ENCODE assay signal across 10 cellular contexts in genomic region chr3:183252108-183252782, GRCh38. TPM values are rescaled to one million over a fixed set of nuclear protein-coding genes. Genes with fewer than 3 reads are reported as not detected.
DNase-seq lines count a peak whose midpoint lies in the region; ATAC-seq lines count a peak whose summit lies in the region.
"Had no signal": no experiment of that assay in that cellular context is flagged by ENCODE, and none has a peak within 500 bp of the region (broad histone marks: within the 10 kb centered on the region; RNA-seq: fewer than 3 reads in every experiment).

No MANE protein-coding gene starts in this region.

- ATAC-seq in activated naive CD8-positive, alpha-beta T cell treated with anti-CD3 and anti-CD28 coated beads, Interleukin-2, amount 10 ng/mL, durations not matched to agents 7 days and 5 days (ENCODE audit: low read depth) = no peak
- ATAC-seq in stimulated activated naive CD8-positive, alpha-beta T cell treated with anti-CD3 and anti-CD28 coated beads, Interleukin-15, amount 100 ng/mL, for 72 hours = no peak
- ATAC-seq in GM18870 (IDR thresholded peaks at IDR 0.05; ENCODE audit: unreplicated experiment) (no peak), GM21447 (IDR thresholded peaks at IDR 0.05; ENCODE audit: unreplicated experiment) (no peak)

- peak overlapping the region; percentile 59 for H3K4me3 Mint-ChIP-seq in activated CD4-positive, alpha-beta T cell treated with anti-CD3 and anti-CD28 coated beads, Interleukin-2, amount 10 ng/mL, durations not matched to agents 24 days and 14 days
- peak overlapping the region; percentile 63 for H3K4me3 Mint-ChIP-seq in activated naive CD8-positive, alpha-beta T cell treated with anti-CD3 and anti-CD28 coated beads, Interleukin-2, amount 10 ng/mL, durations not matched to agents 7 days and 5 days
- peak overlapping the region; percentile 58 to 70 for H3K4me3 Mint-ChIP-seq in stimulated activated naive CD8-positive, alpha-beta T cell treated with anti-CD3 and anti-CD28 coated beads, Interleukin-15, amount 100 ng/mL, for 72 hours

- H3K27ac ChIP-seq in iPS-20b (ENCODE audit: low read length) = no peak overlapping the region

- H3K36me3 Mint-ChIP-seq in activated CD4-positive, alpha-beta T cell treated with anti-CD3 and anti-CD28 coated beads, Interleukin-2, amount 10 ng/mL, durations not matched to agents 24 days and 14 days (ENCODE audit: low read depth) = peaks cover 2% of the 10 kb centered on the region
- no peaks in the 10 kb centered on the region for H3K36me3 Mint-ChIP-seq in activated naive CD8-positive, alpha-beta T cell treated with anti-CD3 and anti-CD28 coated beads, Interleukin-2, amount 10 ng/mL, durations not matched to agents 7 days and 5 days

- POLR2A ChIA-PET in activated naive CD8-positive, alpha-beta T cell treated with anti-CD3 and anti-CD28 coated beads, Interleukin-2, amount 10 ng/mL, durations not matched to agents 7 days and 5 days (lab: Charles Lee) = interaction anchor here (1.0 kb wide), 1 partner anchor 64 kb away, joined by 3 read pairs; no protein-coding TSS in a partner anchor

- peaks cover 43% of the 10 kb centered on the region for H3K27me3 ChIP-seq in iPS-20b (ENCODE audit: insufficient read depth, low read length)
- H3K27me3 ChIP-seq: ovary had no signal

- H3K27ac Mint-ChIP-seq in activated CD4-positive, alpha-beta T cell treated with anti-CD3 and anti-CD28 coated beads, Interleukin-2, amount 10 ng/mL, durations not matched to agents 24 days and 14 days = no peak overlapping the region
- no peak overlapping the region for H3K27ac Mint-ChIP-seq in activated naive CD8-positive, alpha-beta T cell treated with anti-CD3 and anti-CD28 coated beads, Interleukin-2, amount 10 ng/mL, durations not matched to agents 7 days and 5 days
- H3K27ac Mint-ChIP-seq in stimulated activated naive CD8-positive, alpha-beta T cell treated with anti-CD3 and anti-CD28 coated beads, Interleukin-15, amount 100 ng/mL, for 72 hours = no peak overlapping the region
- H3K27ac Mint-ChIP-seq: activated CD8-positive, alpha-beta memory T cell treated with anti-CD3 and anti-CD28 coated beads, Interleukin-2, amount 10 ng/mL, durations not matched to agents 7 days and 5 days had no signal

- peaks cover 12% of the 10 kb centered on the region for H3K27me3 Mint-ChIP-seq in activated CD4-positive, alpha-beta T cell treated with anti-CD3 and anti-CD28 coated beads, Interleukin-2, amount 10 ng/mL, durations not matched to agents 24 days and 14 days
- peaks cover 21% of the 10 kb centered on the region for H3K27me3 Mint-ChIP-seq in activated naive CD8-positive, alpha-beta T cell treated with anti-CD3 and anti-CD28 coated beads, Interleukin-2, amount 10 ng/mL, durations not matched to agents 7 days and 5 days
- H3K27me3 Mint-ChIP-seq in stimulated activated naive CD8-positive, alpha-beta T cell treated with anti-CD3 and anti-CD28 coated beads, Interleukin-15, amount 100 ng/mL, for 72 hours = peaks cover 44% of the 10 kb centered on the region

- peak overlapping the region; percentile 72 for H3K4me3 ChIP-seq in iPS-20b (ENCODE audit: low read length)

- no peaks in the 10 kb centered on the region for H3K9me3 ChIP-seq in iPS-20b (ENCODE audit: insufficient read depth, low read depth, low read length)
- H3K9me3 ChIP-seq: ovary had no signal

- no peaks in the 10 kb centered on the region for H3K36me3 ChIP-seq in iPS-20b (ENCODE audit: insufficient read depth, low read depth, low read length)
- H3K36me3 ChIP-seq: ovary had no signal

- DNase-seq in activated CD4-positive, alpha-beta T cell treated with anti-CD3 and anti-CD28 coated beads, Interleukin-2, amount 10 ng/mL, durations not matched to agents 24 days and 14 days = no peak
- DNase-seq in activated CD4-positive, alpha-beta T cell treated with anti-CD3 and anti-CD28 coated beads for 1 hour = no peak
- no peak for DNase-seq in activated naive CD8-positive, alpha-beta T cell treated with anti-CD3 and anti-CD28 coated beads, Interleukin-2, amount 10 ng/mL, durations not matched to agents 7 days and 5 days
- no peak for DNase-seq in stimulated activated naive CD8-positive, alpha-beta T cell treated with anti-CD3 and anti-CD28 coated beads, Interleukin-15, amount 100 ng/mL, for 72 hours
- DNase-seq in DMS114 treated with DMSO at 0.1 percent for 48 hours (lab: John Stamatoyannopoulos, UW; ENCODE audit: unreplicated experiment) = no peak
- DNase-seq: activated CD8-positive, alpha-beta memory T cell treated with anti-CD3 and anti-CD28 coated beads, Interleukin-2, amount 10 ng/mL, durations not matched to agents 7 days and 5 days had no signal

- H3K4me1 Mint-ChIP-seq in activated CD4-positive, alpha-beta T cell treated with anti-CD3 and anti-CD28 coated beads, Interleukin-2, amount 10 ng/mL, durations not matched to agents 24 days and 14 days = peaks cover 13% of the 10 kb centered on the region
- H3K4me1 Mint-ChIP-seq in activated naive CD8-positive, alpha-beta T cell treated with anti-CD3 and anti-CD28 coated beads, Interleukin-2, amount 10 ng/mL, durations not matched to agents 7 days and 5 days = peaks cover 3% of the 10 kb centered on the region
- H3K4me1 Mint-ChIP-seq in stimulated activated naive CD8-positive, alpha-beta T cell treated with anti-CD3 and anti-CD28 coated beads, Interleukin-15, amount 100 ng/mL, for 72 hours = peaks cover 12% of the 10 kb centered on the region

- intact Hi-C loops in activated CD4-positive, alpha-beta T cell treated with anti-CD3 and anti-CD28 coated beads, Interleukin-2, amount 10 ng/mL, durations not matched to agents 24 days and 14 days (cut with micrococcal nuclease) = loop anchor here (2.0 to 5.0 kb wide), 3 partner anchors 65 to 131 kb away; no protein-coding TSS in a partner anchor

- H3K9me3 Mint-ChIP-seq in activated CD4-positive, alpha-beta T cell treated with anti-CD3 and anti-CD28 coated beads, Interleukin-2, amount 10 ng/mL, durations not matched to agents 24 days and 14 days = no peaks in the 10 kb centered on the region
- H3K9me3 Mint-ChIP-seq in activated naive CD8-positive, alpha-beta T cell treated with anti-CD3 and anti-CD28 coated beads, Interleukin-2, amount 10 ng/mL, durations not matched to agents 7 days and 5 days = no peaks in the 10 kb centered on the region
- no peaks in the 10 kb centered on the region for H3K9me3 Mint-ChIP-seq in stimulated activated naive CD8-positive, alpha-beta T cell treated with anti-CD3 and anti-CD28 coated beads, Interleukin-15, amount 100 ng/mL, for 72 hours

- H3K9ac ChIP-seq in iPS-20b (ENCODE audit: low read depth, low read length) = no peak overlapping the region

- peaks cover 11% of the 10 kb centered on the region for H3K4me1 ChIP-seq in iPS-20b (ENCODE audit: insufficient read depth, low read length)

RNA-seq across cellular contexts. Expression of gene B3GNT5, which starts 0.8 kb away (rescaled TPM):
- total RNA-seq in activated CD4-positive, alpha-beta T cell treated with anti-CD3 and anti-CD28 coated beads, Interleukin-2, amount 10 ng/mL, durations not matched to agents 24 days and 14 days = 25.0 and 27.9 TPM in 2 replicates
- under 1 TPM; 0.61 to 0.79 TPM for total RNA-seq in activated naive CD8-positive, alpha-beta T cell treated with anti-CD3 and anti-CD28 coated beads, Interleukin-2, amount 10 ng/mL, durations not matched to agents 7 days and 5 days

Comparison
In these comparisons a context has a peak if more than half of its experiments do, and no peak if none do; other contexts are left out.
1. RNA of gene B3GNT5, which starts 0.8 kb away (total RNA-seq): 25.0 to 27.9 TPM in activated CD4-positive, alpha-beta T cell treated with anti-CD3 and anti-CD28 coated beads, Interleukin-2, amount 10 ng/mL, durations not matched to agents 24 days and 14 days; 0.61 to 0.79 TPM in activated naive CD8-positive, alpha-beta T cell treated with anti-CD3 and anti-CD28 coated beads, Interleukin-2, amount 10 ng/mL, durations not matched to agents 7 days and 5 days; every median in the first group is over 10 times any median in the second.
2. Peak in every context shown above with its lines, with median percentiles within 50 percentile points of each other: H3K4me3 Mint-ChIP-seq.